ENCODE assay signal across 25 cellular contexts in the genomic region with DNA sequence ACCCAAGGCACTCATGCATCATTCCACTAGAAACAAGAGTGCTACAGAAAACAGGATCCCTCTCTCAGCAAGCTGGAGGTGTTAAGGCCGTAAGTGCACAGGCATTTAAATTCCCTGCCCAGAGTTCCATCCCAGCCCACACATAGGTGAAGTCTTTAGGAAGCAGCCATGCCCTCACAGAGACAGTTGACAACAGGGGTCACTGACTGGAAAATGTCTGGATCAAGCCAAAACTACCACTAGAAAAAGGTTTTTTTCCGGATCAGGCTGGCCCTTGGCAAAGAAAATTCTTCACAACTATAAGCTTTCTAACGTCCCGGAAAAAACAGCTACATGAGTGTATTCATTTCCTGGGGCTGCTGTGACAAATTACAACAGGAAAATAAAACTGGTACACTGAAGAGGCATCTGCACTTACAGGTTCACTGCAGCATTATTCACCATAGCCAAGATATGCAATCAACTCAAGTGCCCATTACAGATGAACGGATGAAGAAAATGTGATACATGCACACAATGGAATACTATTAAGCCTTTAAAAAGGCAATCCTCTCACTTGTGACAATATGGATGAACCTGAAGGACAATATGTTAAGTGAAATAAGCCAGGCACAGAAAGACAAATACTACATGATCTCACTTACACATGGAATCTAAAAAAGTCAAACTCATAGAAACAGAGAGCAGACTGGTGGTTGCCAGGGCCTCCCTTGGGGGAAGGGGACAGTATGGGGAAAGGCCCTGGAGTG.
"Had no signal": no experiment of that assay in that cellular context is flagged by ENCODE, and none has a peak within 500 bp of the region (broad histone marks: within the 10 kb centered on the region; RNA-seq: fewer than 3 reads in every experiment).

No MANE protein-coding gene starts in this region.

- H3K4me3 Mint-ChIP-seq: activated CD4-positive, alpha-beta memory T cell treated with anti-CD3 and anti-CD28 coated beads for 36 hours; activated CD4-positive, alpha-beta T cell treated with anti-CD3 and anti-CD28 coated beads, Interleukin-2, amount 10 ng/mL, durations not matched to agents 24 days and 14 days; activated CD8-positive, alpha-beta memory T cell treated with anti-CD3 and anti-CD28 coated beads, Interleukin-2, amount 10 ng/mL, durations not matched to agents 7 days and 5 days; activated CD8-positive, alpha-beta T cell treated with anti-CD3 and anti-CD28 coated beads, Interleukin-2, amount 10 ng/mL, durations not matched to agents 7 days and 5 days; activated naive CD4-positive, alpha-beta T cell treated with anti-CD3 and anti-CD28 coated beads, Interleukin-2, amount 10 ng/mL, durations not matched to agents 7 days and 5 days; activated naive CD8-positive, alpha-beta T cell treated with anti-CD3 and anti-CD28 coated beads, Interleukin-2, amount 10 ng/mL, durations not matched to agents 7 days and 5 days; brain; central memory CD8-positive, alpha-beta T cell; dendritic cell treated with granulocyte-macrophage colony-stimulating factor and Interleukin-4, amounts not matched to agents 40 ng/mL and 50 ng/mL, for 4 days had no signal

- H3K4me1 ChIP-seq: ascending aorta, esophagus squamous epithelium, gastroesophageal sphincter had no signal

- H3K27ac Mint-ChIP-seq: activated CD4-positive, alpha-beta memory T cell treated with anti-CD3 and anti-CD28 coated beads for 36 hours; activated CD4-positive, alpha-beta T cell treated with anti-CD3 and anti-CD28 coated beads, Interleukin-2, amount 10 ng/mL, durations not matched to agents 24 days and 14 days; activated CD8-positive, alpha-beta memory T cell treated with anti-CD3 and anti-CD28 coated beads, Interleukin-2, amount 10 ng/mL, durations not matched to agents 7 days and 5 days; activated CD8-positive, alpha-beta T cell treated with anti-CD3 and anti-CD28 coated beads, Interleukin-2, amount 10 ng/mL, durations not matched to agents 7 days and 5 days; activated naive CD4-positive, alpha-beta T cell treated with anti-CD3 and anti-CD28 coated beads, Interleukin-2, amount 10 ng/mL, durations not matched to agents 7 days and 5 days; activated naive CD4-positive, alpha-beta T cell treated with anti-CD3 and anti-CD28 coated beads, Interleukin-2, amount 50 U/mL, for 72 hours; activated naive CD8-positive, alpha-beta T cell treated with anti-CD3 and anti-CD28 coated beads, Interleukin-2, amount 10 ng/mL, durations not matched to agents 7 days and 5 days; dendritic cell treated with granulocyte-macrophage colony-stimulating factor and Interleukin-4, amounts not matched to agents 40 ng/mL and 50 ng/mL, for 4 days had no signal

- H3K4me1 Mint-ChIP-seq: activated CD8-positive, alpha-beta memory T cell treated with anti-CD3 and anti-CD28 coated beads, Interleukin-2, amount 10 ng/mL, durations not matched to agents 7 days and 5 days; activated naive CD8-positive, alpha-beta T cell treated with anti-CD3 and anti-CD28 coated beads, Interleukin-2, amount 10 ng/mL, durations not matched to agents 7 days and 5 days; brain; central memory CD8-positive, alpha-beta T cell had no signal

- DNase-seq: activated CD4-positive, alpha-beta memory T cell treated with anti-CD3 and anti-CD28 coated beads for 36 hours; activated CD4-positive, alpha-beta T cell treated with anti-CD3 and anti-CD28 coated beads for 1 hour; activated CD4-positive, alpha-beta T cell treated with anti-CD3 and anti-CD28 coated beads, Interleukin-2, amount 10 ng/mL, durations not matched to agents 24 days and 14 days; activated CD8-positive, alpha-beta memory T cell treated with anti-CD3 and anti-CD28 coated beads, Interleukin-2, amount 10 ng/mL, durations not matched to agents 7 days and 5 days; activated CD8-positive, alpha-beta memory T cell treated with anti-CD3 and anti-CD28 coated beads, Interleukin-2, amount 50 U/mL, for 4 hours; activated CD8-positive, alpha-beta T cell treated with anti-CD3 and anti-CD28 coated beads, Interleukin-2, amount 10 ng/mL, durations not matched to agents 7 days and 5 days; activated gamma-delta T cell; activated naive CD4-positive, alpha-beta T cell; activated naive CD4-positive, alpha-beta T cell treated with anti-CD3 and anti-CD28 coated beads, Interleukin-2, amount 10 ng/mL, durations not matched to agents 7 days and 5 days; activated naive CD8-positive, alpha-beta T cell treated with anti-CD3 and anti-CD28 coated beads, Interleukin-2, amount 10 ng/mL, durations not matched to agents 7 days and 5 days; activated T-cell treated with anti-CD3 and anti-CD28 coated beads, Interleukin-2, amount 50 U/mL, for 1 hour; activated T-cell treated with anti-CD3 and anti-CD28 coated beads, Interleukin-2, amount 50 U/mL, for 48 hours; effector CD8-positive, alpha-beta T cell; esophagus squamous epithelium; foreskin melanocyte; heart right ventricle; T-helper 2 cell had no signal

- H3K4me3 ChIP-seq: ascending aorta, coronary artery, esophagus squamous epithelium, gastroesophageal sphincter, heart right ventricle had no signal

- H3K27me3 Mint-ChIP-seq: activated CD4-positive, alpha-beta memory T cell treated with anti-CD3 and anti-CD28 coated beads for 36 hours; activated CD4-positive, alpha-beta T cell treated with anti-CD3 and anti-CD28 coated beads, Interleukin-2, amount 10 ng/mL, durations not matched to agents 24 days and 14 days; activated CD8-positive, alpha-beta memory T cell treated with anti-CD3 and anti-CD28 coated beads, Interleukin-2, amount 10 ng/mL, durations not matched to agents 7 days and 5 days; activated naive CD4-positive, alpha-beta T cell treated with anti-CD3 and anti-CD28 coated beads, Interleukin-2, amount 10 ng/mL, durations not matched to agents 7 days and 5 days; activated naive CD8-positive, alpha-beta T cell treated with anti-CD3 and anti-CD28 coated beads, Interleukin-2, amount 10 ng/mL, durations not matched to agents 7 days and 5 days; brain; central memory CD8-positive, alpha-beta T cell; dendritic cell treated with granulocyte-macrophage colony-stimulating factor and Interleukin-4, amounts not matched to agents 40 ng/mL and 50 ng/mL, for 4 days had no signal

- H3K9me3 ChIP-seq: ascending aorta, esophagus squamous epithelium, gastroesophageal sphincter, heart right ventricle had no signal

- H3K9me3 Mint-ChIP-seq: activated CD4-positive, alpha-beta T cell treated with anti-CD3 and anti-CD28 coated beads, Interleukin-2, amount 10 ng/mL, durations not matched to agents 24 days and 14 days; activated naive CD8-positive, alpha-beta T cell treated with anti-CD3 and anti-CD28 coated beads, Interleukin-2, amount 10 ng/mL, durations not matched to agents 7 days and 5 days; central memory CD8-positive, alpha-beta T cell; dendritic cell treated with granulocyte-macrophage colony-stimulating factor and Interleukin-4, amounts not matched to agents 40 ng/mL and 50 ng/mL, for 4 days had no signal

- ATAC-seq: activated CD8-positive, alpha-beta memory T cell treated with anti-CD3 and anti-CD28 coated beads, Interleukin-2, amount 10 ng/mL, durations not matched to agents 7 days and 5 days; activated CD8-positive, alpha-beta T cell treated with anti-CD3 and anti-CD28 coated beads, Interleukin-2, amount 10 ng/mL, durations not matched to agents 7 days and 5 days; activated naive CD4-positive, alpha-beta T cell treated with anti-CD3 and anti-CD28 coated beads, Interleukin-2, amount 50 U/mL, for 72 hours; gastroesophageal sphincter; heart right ventricle had no signal

- H3K27ac ChIP-seq: ascending aorta, coronary artery, epithelial cell of prostate, esophagus squamous epithelium, gastroesophageal sphincter, heart right ventricle had no signal

- H3K27me3 ChIP-seq: ascending aorta, esophagus squamous epithelium, gastroesophageal sphincter, heart right ventricle had no signal
